ENCODE assay signal across 15 cellular contexts in genomic region chr5:16976625-16977008, GRCh38. TPM values are rescaled to one million over a fixed set of nuclear protein-coding genes. Genes with fewer than 3 reads are reported as not detected.
DNase-seq lines count a peak whose midpoint lies in the region; ATAC-seq, FAIRE-seq and TF ChIP-seq lines count a peak whose summit lies in the region.
"Had no signal": no experiment of that assay in that cellular context is flagged by ENCODE, and none has a peak within 500 bp of the region (broad histone marks: within the 10 kb centered on the region; RNA-seq: fewer than 3 reads in every experiment).

No MANE protein-coding gene starts in this region.

- no peak overlapping the region for H3K27ac ChIP-seq in esophagus squamous epithelium
- no peak overlapping the region for H3K27ac ChIP-seq in pancreas
- H3K27ac ChIP-seq: heart left ventricle, sigmoid colon had no signal

- peak; percentile 71 for ATAC-seq in GM19043 (IDR thresholded peaks at IDR 0.05; ENCODE audit: low read depth, unreplicated experiment)
- ATAC-seq in GM21737 (IDR thresholded peaks at IDR 0.05; ENCODE audit: unreplicated experiment), result peak; percentile 90
- ATAC-seq in HG03097 (IDR thresholded peaks at IDR 0.05; ENCODE audit: low FRiP score, unreplicated experiment), result peak; percentile 90
- no peak for ATAC-seq in pancreas
- ATAC-seq: activated T-helper 17 cell treated with anti-CD3 and anti-CD28 coated beads, Interleukin-2, amount 50 U/mL, for 72 hours; heart left ventricle; left lobe of liver; naive thymus-derived CD8-positive, alpha-beta T cell had no signal

- intact Hi-C loops in esophagus squamous epithelium (cut with DNase I) (no loop called here), pancreas (cut with DNase I) (no loop called here)

- no peak for TF ChIP-seq POLR2A in esophagus squamous epithelium (IDR thresholded peaks at IDR 0.05)

- H3K27me3 ChIP-seq in esophagus squamous epithelium (no peaks in the 10 kb centered on the region), pancreas (no peaks in the 10 kb centered on the region)
- H3K27me3 ChIP-seq: heart left ventricle, sigmoid colon had no signal

- H3K4me3 ChIP-seq in esophagus squamous epithelium (no peak overlapping the region), pancreas (no peak overlapping the region)
- H3K4me3 ChIP-seq: heart left ventricle, sigmoid colon had no signal

- DNase-seq in COLO668 (lab: John Stamatoyannopoulos, UW; ENCODE audit: unreplicated experiment) (no peak), esophagus squamous epithelium (lab: John Stamatoyannopoulos, UW) (no peak), pancreas (no peak)
- DNase-seq in activated naive CD4-positive, alpha-beta T cell (lab: John Stamatoyannopoulos, UW), result no peak
- DNase-seq: COR-L47; H7; heart left ventricle; naive thymus-derived CD8-positive, alpha-beta T cell; NCI-H1694; sigmoid colon had no signal

- 78 to 89% methylated on average over 1 of the region's 1 CpG for WGBS in esophagus squamous epithelium, 2 donors
- WGBS in pancreas, 2 donors, result 66 to 82% methylated on average over 1 of the region's 1 CpG

- no peaks in the 10 kb centered on the region for H3K9me3 ChIP-seq in esophagus squamous epithelium
- no peaks in the 10 kb centered on the region for H3K9me3 ChIP-seq in pancreas
- H3K9me3 ChIP-seq: heart left ventricle, sigmoid colon had no signal

- H3K36me3 ChIP-seq in esophagus squamous epithelium, result no peaks in the 10 kb centered on the region
- no peaks in the 10 kb centered on the region for H3K36me3 ChIP-seq in pancreas
- H3K36me3 ChIP-seq: heart left ventricle, sigmoid colon had no signal

- no peak for TF ChIP-seq CTCF in esophagus squamous epithelium (IDR thresholded peaks at IDR 0.05)
- no peak for TF ChIP-seq CTCF in pancreas (IDR thresholded peaks at IDR 0.05)

- H3K4me1 ChIP-seq in esophagus squamous epithelium (no peaks in the 10 kb centered on the region), pancreas (no peaks in the 10 kb centered on the region)
- H3K4me1 ChIP-seq: heart left ventricle, sigmoid colon had no signal

- FAIRE-seq in pancreas (lab: Jason Lieb, UNC), result no peak

RNA-seq across cellular contexts. Expression of gene MYO10, which starts 40.5 kb away (rescaled TPM):
- total RNA-seq in esophagus squamous epithelium (10 to 100 TPM; 21.0 to 29.8 (median 27.3) TPM), pancreas (10 to 100 TPM; 23.8 to 47.3 (median 38.6) TPM)
- 10 to 100 TPM; 11.5 to 17.5 TPM for polyA plus RNA-seq in pancreas
- total RNA-seq: naive thymus-derived CD8-positive, alpha-beta T cell had no signal

Comparison
In these comparisons a context has a peak if more than half of its experiments do, and no peak if none do; other contexts are left out.
1. ATAC-seq: peak in GM19043 (single experiment), GM21737 (single experiment) and HG03097 (single experiment); none in pancreas (0 of 4).